7 cellular contexts compared by ENCODE assay signal in the genomic region with DNA sequence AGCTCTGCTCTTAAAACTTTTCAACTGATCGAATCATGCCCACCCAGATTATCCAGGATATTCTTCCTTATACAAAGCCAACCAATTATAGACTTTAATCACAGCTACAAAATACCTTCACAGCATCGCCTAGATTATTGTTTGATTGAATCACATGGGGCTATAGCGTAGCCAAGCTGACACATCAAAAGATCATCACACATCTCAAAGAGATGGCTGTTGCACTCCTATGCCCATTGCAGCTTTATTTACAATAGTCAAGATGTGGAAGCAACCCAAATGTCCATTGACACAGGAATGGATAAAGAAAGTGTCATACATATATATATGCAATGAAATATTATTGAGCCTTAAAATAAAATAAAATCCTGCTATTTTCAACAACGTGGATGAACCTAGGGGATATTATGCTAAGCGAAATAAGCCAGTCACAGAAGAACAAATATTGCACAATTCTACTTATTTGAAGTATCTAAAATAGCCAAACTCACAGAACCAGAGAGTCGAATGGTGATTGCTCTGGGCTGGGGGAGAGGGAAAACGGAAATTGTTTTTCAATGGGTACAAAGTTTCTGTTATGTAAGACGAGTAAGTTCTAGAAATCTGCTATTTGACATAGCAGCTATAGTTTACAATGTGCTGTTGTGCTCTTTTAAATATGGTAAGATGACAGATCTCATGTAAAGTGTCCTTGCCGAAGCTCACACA.
"Had no signal": no experiment of that assay in that cellular context is flagged by ENCODE, and none has a peak within 500 bp of the region (broad histone marks: within the 10 kb centered on the region; RNA-seq: fewer than 3 reads in every experiment).

No MANE protein-coding gene starts in this region.

- H3K4me3 Mint-ChIP-seq: GM23338, H9, IgD-negative memory B cell had no signal

- H3K36me3 Mint-ChIP-seq: IgD-negative memory B cell had no signal

- FAIRE-seq: H1, H54 had no signal

- H3K4me3 ChIP-seq: GM23338 had no signal

- DNase-seq: H9, HCEC 1CT, KG1 had no signal

- H3K4me1 Mint-ChIP-seq: GM23338 had no signal

- ATAC-seq: GM23338 had no signal

- H3K27ac Mint-ChIP-seq: GM23338, IgD-negative memory B cell had no signal
